12 cellular contexts compared by ENCODE assay signal in the genomic region with DNA sequence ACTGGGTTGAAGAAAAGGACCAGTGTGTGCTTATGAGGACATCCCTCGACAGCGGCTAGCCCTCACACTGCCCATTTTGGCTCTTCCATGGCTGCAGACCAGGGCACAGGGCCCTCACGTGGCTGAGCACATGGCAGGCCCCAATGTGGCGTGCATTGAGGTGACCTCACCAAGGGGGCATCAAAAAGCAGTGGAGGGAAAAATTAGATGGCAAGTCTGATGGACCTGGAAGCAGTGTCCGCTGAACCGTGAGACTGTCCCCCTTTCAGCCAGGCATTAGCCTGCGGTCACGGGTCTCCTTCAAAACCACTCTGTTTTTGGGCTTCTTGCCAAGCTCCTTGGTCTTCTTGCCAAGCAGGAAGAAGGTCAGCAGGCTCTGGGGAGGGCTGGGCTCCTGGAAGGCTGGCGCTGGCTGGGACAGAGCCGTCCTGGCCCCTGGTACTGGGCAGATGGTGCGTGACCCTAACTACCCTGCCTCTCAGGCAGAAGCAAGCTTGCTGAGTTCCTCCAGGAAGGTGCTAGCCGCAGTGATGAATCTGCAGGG. TPM values are rescaled to one million over a fixed set of nuclear protein-coding genes. Genes with fewer than 3 reads are reported as not detected.
DNase-seq lines count a peak whose midpoint lies in the region; ATAC-seq, FAIRE-seq and TF ChIP-seq lines count a peak whose summit lies in the region.
"Had no signal": no experiment of that assay in that cellular context is flagged by ENCODE, and none has a peak within 500 bp of the region (broad histone marks: within the 10 kb centered on the region; RNA-seq: fewer than 3 reads in every experiment).

No MANE protein-coding gene starts in this region.

- peaks cover 0 to 38% of the 10 kb centered on the region in 2 experiments; a peak in 3 of 5 replicates for H3K27me3 ChIP-seq in HepG2 (ENCODE audit: control insufficient read depth in 1 of 2, insufficient read depth in 2 of 2, low read length in 2 of 2)
- H3K27me3 ChIP-seq: SJSA1 had no signal

- H3K79me2 ChIP-seq in HepG2 (ENCODE audit: insufficient read depth, low read length), result no peaks in the 10 kb centered on the region

- H3K9ac ChIP-seq in HepG2 (ENCODE audit: insufficient read depth, low read depth, low read length), result no peak overlapping the region

- no peak for TF ChIP-seq POLR2A in HepG2 (IDR thresholded peaks at IDR 0.05; ENCODE audit: insufficient read depth in 1 of 2, low read depth in 2 of 2, low read length in 2 of 2)

- H2AFZ ChIP-seq in HepG2 (ENCODE audit: low read length), result no peak overlapping the region

- in situ Hi-C loops in HepG2 (cut with HindIII; ENCODE audit: extremely low pct_ligation_motif_present, low pct_unique_long_range_greater_than_20kb), result no loop called here

- CTCF ChIA-PET in HepG2 (lab: Yijun Ruan, JAX; ENCODE audit: low intra/inter-chr PET ratio, low total read pairs), result no interaction called here

- TF ChIP-seq EP300 in HepG2 (IDR thresholded peaks at IDR 0.05; ENCODE audit: low read depth in 2 of 2, low read length in 2 of 2) (no peak), HepG2 (CRISPR knock-in tag; IDR thresholded peaks at IDR 0.05; ENCODE audit: borderline replicate concordance) (no peak)

- WGBS in HepG2 (ENCODE audit: low lambda C conversion rate), result 48% methylated on average over 8 of the region's 12 CpGs

- H3K9me3 ChIP-seq in HepG2 (ENCODE audit: low read length), result no peaks in the 10 kb centered on the region

- POLR2A ChIA-PET in HepG2 (lab: Yijun Ruan, JAX), result no interaction called here

- H3K4me2 ChIP-seq in HepG2 (ENCODE audit: low read depth, low read length), result no peak overlapping the region

- no TSS peak for BruUV-seq in HepG2 (replicated peaks; lab: Mats Ljungman, UMichigan)

- no peaks in the 10 kb centered on the region for H4K20me1 ChIP-seq in HepG2 (ENCODE audit: insufficient read depth, low read length)

- H3K4me3 ChIP-seq in cardiac fibroblast (replicated peaks in 1 of 2; ENCODE audit: low read depth in 2 of 2, low read length in 2 of 2) (no peak overlapping the region), HepG2 (replicated peaks in 1 of 3; ENCODE audit: insufficient read depth in 1 of 3, low read depth in 2 of 3, low read length in 3 of 3) (no peak overlapping the region)
- H3K4me3 ChIP-seq: SJSA1 had no signal

- TF ChIP-seq CTCF in cardiac fibroblast (IDR thresholded peaks at IDR 0.05; ENCODE audit: low read depth, low read length) (no peak), HepG2 (CRISPR knock-in tag; IDR thresholded peaks at IDR 0.05) (no peak)

- no peak for ATAC-seq in HepG2
- no peak for ATAC-seq in HG03432 (IDR thresholded peaks at IDR 0.05; ENCODE audit: unreplicated experiment)

- intact Hi-C loops in HepG2 (cut with micrococcal nuclease; ENCODE audit: unreplicated experiment), result no loop called here

- DNase-seq in NCI-H2081 (lab: John Stamatoyannopoulos, UW) (peak; percentile 4 to 15), NCI-H2081 treated with DMSO at 0.1 percent for 48 hours (lab: John Stamatoyannopoulos, UW) (no peak), cardiac fibroblast (ENCODE audit: low read depth in 2 of 2) (peak; percentile 16 to 69), HepG2 (ENCODE audit: low spot score) (no peak), ureter (ENCODE audit: low spot score) (peak; percentile 71), HPDE6-E6E7 (ENCODE audit: extremely low spot score) (no peak), NCI-H2107 (lab: John Stamatoyannopoulos, UW) (no peak)
- DNase-seq: HFFc6, naive B cell had no signal

- no peak for FAIRE-seq in HepG2 (lab: Jason Lieb, UNC)
- FAIRE-seq: GM12892 had no signal

- peaks cover 42% of the 10 kb centered on the region for H3K4me1 ChIP-seq in HepG2 (ENCODE audit: insufficient read depth, low read length)
- H3K4me1 ChIP-seq: SJSA1 had no signal

- no peak for TF ChIP-seq RAD21 in HepG2 (CRISPR knock-in tag; IDR thresholded peaks at IDR 0.05)

- no peaks in the 10 kb centered on the region for H3K36me3 ChIP-seq in HepG2 (replicated peaks in 1 of 2; ENCODE audit: control insufficient read depth in 1 of 2, insufficient read depth in 2 of 2, low read length in 2 of 2)
- H3K36me3 ChIP-seq: SJSA1 had no signal

- H3K27ac ChIP-seq in HepG2 (ENCODE audit: extremely low read length, insufficient read depth, low read length), result no peak overlapping the region
- H3K27ac ChIP-seq: SJSA1 had no signal

TF ChIP-seq in HepG2, 621 proteins besides CTCF, POLR2A, EP300 and RAD21 (continues in another document):
- TF ChIP-seq GABPA (IDR thresholded peaks at IDR 0.05; ENCODE audit: low read depth, low read length), result no peak
- TF ChIP-seq GABPA (CRISPR knock-in tag; IDR thresholded peaks at IDR 0.05; ENCODE audit: low read depth), result no peak
- TF ChIP-seq, protein P1, sequence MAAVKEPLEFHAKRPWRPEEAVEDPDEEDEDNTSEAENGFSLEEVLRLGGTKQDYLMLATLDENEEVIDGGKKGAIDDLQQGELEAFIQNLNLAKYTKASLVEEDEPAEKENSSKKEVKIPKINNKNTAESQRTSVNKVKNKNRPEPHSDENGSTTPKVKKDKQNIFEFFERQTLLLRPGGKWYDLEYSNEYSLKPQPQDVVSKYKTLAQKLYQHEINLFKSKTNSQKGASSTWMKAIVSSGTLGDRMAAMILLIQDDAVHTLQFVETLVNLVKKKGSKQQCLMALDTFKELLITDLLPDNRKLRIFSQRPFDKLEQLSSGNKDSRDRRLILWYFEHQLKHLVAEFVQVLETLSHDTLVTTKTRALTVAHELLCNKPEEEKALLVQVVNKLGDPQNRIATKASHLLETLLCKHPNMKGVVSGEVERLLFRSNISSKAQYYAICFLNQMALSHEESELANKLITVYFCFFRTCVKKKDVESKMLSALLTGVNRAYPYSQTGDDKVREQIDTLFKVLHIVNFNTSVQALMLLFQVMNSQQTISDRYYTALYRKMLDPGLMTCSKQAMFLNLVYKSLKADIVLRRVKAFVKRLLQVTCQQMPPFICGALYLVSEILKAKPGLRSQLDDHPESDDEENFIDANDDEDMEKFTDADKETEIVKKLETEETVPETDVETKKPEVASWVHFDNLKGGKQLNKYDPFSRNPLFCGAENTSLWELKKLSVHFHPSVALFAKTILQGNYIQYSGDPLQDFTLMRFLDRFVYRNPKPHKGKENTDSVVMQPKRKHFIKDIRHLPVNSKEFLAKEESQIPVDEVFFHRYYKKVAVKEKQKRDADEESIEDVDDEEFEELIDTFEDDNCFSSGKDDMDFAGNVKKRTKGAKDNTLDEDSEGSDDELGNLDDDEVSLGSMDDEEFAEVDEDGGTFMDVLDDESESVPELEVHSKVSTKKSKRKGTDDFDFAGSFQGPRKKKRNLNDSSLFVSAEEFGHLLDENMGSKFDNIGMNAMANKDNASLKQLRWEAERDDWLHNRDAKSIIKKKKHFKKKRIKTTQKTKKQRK (IDR thresholded peaks at IDR 0.05; ENCODE audit: low read length), result no peak

RNA-seq across cellular contexts. Expression of a gene that starts 30.8 kb away (rescaled TPM):
- total RNA-seq in HepG2 (2016; rRNA removed; fragmentation: Illumina TruSeq; extraction: Trizol), result not detected in 2 replicates
- total RNA-seq in HepG2 (2016; cell fraction: cytosol; rRNA removed; fragmentation: Illumina TruSeq; extraction: Trizol; ENCODE audit: low read depth), result not detected in 2 replicates
- not detected in 2 replicates for total RNA-seq in HepG2 (2016; cell fraction: insoluble cytoplasmic fraction; rRNA removed; fragmentation: Illumina TruSeq; extraction: Trizol)
- total RNA-seq in HepG2 (2016; cell fraction: membrane; rRNA removed; fragmentation: Illumina TruSeq; extraction: Trizol), result 0.03 TPM in 1 of 2 replicates, not detected in the other
- not detected in 2 replicates for total RNA-seq in HepG2 (2016; cell fraction: nucleus; rRNA removed; fragmentation: Illumina TruSeq; extraction: Trizol)
- polyA plus RNA-seq in HepG2 (2011; rRNA removed), result under 0.01 TPM in 1 of 2 replicates, not detected in the other
- not detected in 2 replicates for polyA plus RNA-seq in HepG2 (2011; cell fraction: cytosol; rRNA removed)
- polyA plus RNA-seq in HepG2 (2011; cell fraction: nucleus; rRNA removed), result 0.02 TPM in 1 of 2 replicates, not detected in the other
- 0.03 TPM in 2 replicates for polyA plus RNA-seq in HepG2 (2012)
- polyA plus RNA-seq in HepG2 (2016; cell fraction: cytosol; fragmentation: Illumina TruSeq; extraction: Trizol; ENCODE audit: low read depth), result not detected in 2 replicates
- polyA plus RNA-seq in HepG2 (2016; cell fraction: insoluble cytoplasmic fraction; fragmentation: Illumina TruSeq; extraction: Trizol; ENCODE audit: low read depth), result not detected in 2 replicates
- not detected in 2 replicates for polyA plus RNA-seq in HepG2 (2016; cell fraction: membrane; fragmentation: Illumina TruSeq; extraction: Trizol; ENCODE audit: low read depth)
- not detected in 2 replicates for polyA plus RNA-seq in HepG2 (2016; cell fraction: nucleus; fragmentation: Illumina TruSeq; extraction: Trizol; ENCODE audit: insufficient read depth, low read depth)
- 0.04 TPM in 1 of 2 replicates, not detected in the other for polyA minus RNA-seq in HepG2 (2011; rRNA and poly(A)+ RNA removed; ENCODE audit: low replicate concordance)
- polyA minus RNA-seq in HepG2 (2011; cell fraction: cytosol; rRNA and poly(A)+ RNA removed), result not detected in 2 replicates
- under 0.01 TPM in 2 replicates for polyA minus RNA-seq in HepG2 (2011; cell fraction: nucleus; rRNA and poly(A)+ RNA removed)
- total RNA-seq in ureter, result not detected
- total RNA-seq: HFFc6 had no signal

RNA-seq across cellular contexts. Expression of a gene that starts 48.3 kb away (rescaled TPM):
- total RNA-seq in HepG2 (2016; rRNA removed; fragmentation: Illumina TruSeq; extraction: Trizol), result 114 and 153 TPM in 2 replicates
- 43.6 and 44.9 TPM in 2 replicates for total RNA-seq in HepG2 (2016; cell fraction: cytosol; rRNA removed; fragmentation: Illumina TruSeq; extraction: Trizol; ENCODE audit: low read depth)
- total RNA-seq in HepG2 (2016; cell fraction: insoluble cytoplasmic fraction; rRNA removed; fragmentation: Illumina TruSeq; extraction: Trizol), result 115 and 154 TPM in 2 replicates
- total RNA-seq in HepG2 (2016; cell fraction: membrane; rRNA removed; fragmentation: Illumina TruSeq; extraction: Trizol), result 112 and 113 TPM in 2 replicates
- 69.6 and 78.0 TPM in 2 replicates for total RNA-seq in HepG2 (2016; cell fraction: nucleus; rRNA removed; fragmentation: Illumina TruSeq; extraction: Trizol)
- 48.6 and 58.3 TPM in 2 replicates for polyA plus RNA-seq in HepG2 (2011; rRNA removed)
- polyA plus RNA-seq in HepG2 (2011; cell fraction: cytosol; rRNA removed), result 24.1 and 35.3 TPM in 2 replicates
- polyA plus RNA-seq in HepG2 (2011; cell fraction: nucleus; rRNA removed), result 54.5 and 54.9 TPM in 2 replicates
- 56.1 and 60.9 TPM in 2 replicates for polyA plus RNA-seq in HepG2 (2012)
- polyA plus RNA-seq in HepG2 (2016; cell fraction: cytosol; fragmentation: Illumina TruSeq; extraction: Trizol; ENCODE audit: low read depth), result 34.1 and 42.7 TPM in 2 replicates
- 112 and 114 TPM in 2 replicates for polyA plus RNA-seq in HepG2 (2016; cell fraction: insoluble cytoplasmic fraction; fragmentation: Illumina TruSeq; extraction: Trizol; ENCODE audit: low read depth)
- polyA plus RNA-seq in HepG2 (2016; cell fraction: membrane; fragmentation: Illumina TruSeq; extraction: Trizol; ENCODE audit: low read depth), result 70.4 and 72.1 TPM in 2 replicates
- 110 and 111 TPM in 2 replicates for polyA plus RNA-seq in HepG2 (2016; cell fraction: nucleus; fragmentation: Illumina TruSeq; extraction: Trizol; ENCODE audit: insufficient read depth, low read depth)
- polyA minus RNA-seq in HepG2 (2011; rRNA and poly(A)+ RNA removed; ENCODE audit: low replicate concordance), result 29.1 and 41.3 TPM in 2 replicates
- polyA minus RNA-seq in HepG2 (2011; cell fraction: cytosol; rRNA and poly(A)+ RNA removed), result 45.6 and 55.3 TPM in 2 replicates
- polyA minus RNA-seq in HepG2 (2011; cell fraction: nucleus; rRNA and poly(A)+ RNA removed), result 66.1 and 72.4 TPM in 2 replicates
- total RNA-seq in ureter, result 28.5 TPM

Comparison
In these comparisons a context has a peak if more than half of its experiments do, and no peak if none do; other contexts are left out.
1. DNase-seq: peak in NCI-H2081 (2 of 2), cardiac fibroblast (2 of 2) and ureter (single experiment); none in NCI-H2081 treated with DMSO at 0.1 percent for 48 hours (single experiment), HepG2 (single experiment), HPDE6-E6E7 (single experiment) and NCI-H2107 (single experiment).